ENCODE assay signal across 8 cellular contexts in genomic region chr7:117715784-117716445, GRCh38.
DNase-seq lines count a peak whose midpoint lies in the region; ATAC-seq and TF ChIP-seq lines count a peak whose summit lies in the region.

No MANE protein-coding gene starts in this region.

- DNase-seq in DMS53 treated with DMSO at 0.1 percent for 48 hours (lab: John Stamatoyannopoulos, UW; ENCODE audit: unreplicated experiment) (peak; percentile 93), NCI-H345 treated with DMSO at 0.1 percent for 48 hours (lab: John Stamatoyannopoulos, UW; ENCODE audit: unreplicated experiment) (peak; percentile 6), brain microvascular endothelial cell (peak; percentile 54), left colon (peak; percentile 29 to 37)
- DNase-seq in activated CD4-positive, CD25-positive, alpha-beta regulatory T cell (lab: John Stamatoyannopoulos, UW), result no peak

- TF ChIP-seq CTCF in brain microvascular endothelial cell (IDR thresholded peaks at IDR 0.05; ENCODE audit: low read depth, low read length, missing control alignments), result peak; percentile 76

- peak; percentile 81 for ATAC-seq in GM19324 (IDR thresholded peaks at IDR 0.05; ENCODE audit: low FRiP score, unreplicated experiment)
- peak; percentile 92 for ATAC-seq in HG03354 (IDR thresholded peaks at IDR 0.05; ENCODE audit: poor library complexity, severe bottlenecking, unreplicated experiment)
- peak; percentile 94 for ATAC-seq in left colon
- no peak for ATAC-seq in HG02840 (IDR thresholded peaks at IDR 0.05; ENCODE audit: low FRiP score, unreplicated experiment)

- no peak overlapping the region for H3K27ac ChIP-seq in brain microvascular endothelial cell

- H3K27me3 ChIP-seq in brain microvascular endothelial cell (replicated peaks), result no peaks in the 10 kb centered on the region

- no peak overlapping the region for H3K4me3 ChIP-seq in brain microvascular endothelial cell (ENCODE audit: low read depth, low read length)

- no peaks in the 10 kb centered on the region for H3K36me3 ChIP-seq in brain microvascular endothelial cell (replicated peaks)

- in situ Hi-C loops in brain microvascular endothelial cell (cut with HindIII; ENCODE audit: low pct_ligation_motif_present, low sequenced_read_pairs), result no loop called here

- intact Hi-C loops in left colon (cut with DNase I, micrococcal nuclease), result loop anchor here in 1 of 2 donors (10.0 kb wide), 1 partner anchor 261 kb away; no protein-coding TSS in a partner anchor

Comparison
In these comparisons a context has a peak if more than half of its experiments do, and no peak if none do; other contexts are left out.
1. DNase-seq: peak in DMS53 treated with DMSO at 0.1 percent for 48 hours (single experiment), NCI-H345 treated with DMSO at 0.1 percent for 48 hours (single experiment), brain microvascular endothelial cell (single experiment) and left colon (2 of 2); none in activated CD4-positive, CD25-positive, alpha-beta regulatory T cell (0 of 4).